Comparison of ENCODE assay signal across 24 cellular contexts in the genomic region with DNA sequence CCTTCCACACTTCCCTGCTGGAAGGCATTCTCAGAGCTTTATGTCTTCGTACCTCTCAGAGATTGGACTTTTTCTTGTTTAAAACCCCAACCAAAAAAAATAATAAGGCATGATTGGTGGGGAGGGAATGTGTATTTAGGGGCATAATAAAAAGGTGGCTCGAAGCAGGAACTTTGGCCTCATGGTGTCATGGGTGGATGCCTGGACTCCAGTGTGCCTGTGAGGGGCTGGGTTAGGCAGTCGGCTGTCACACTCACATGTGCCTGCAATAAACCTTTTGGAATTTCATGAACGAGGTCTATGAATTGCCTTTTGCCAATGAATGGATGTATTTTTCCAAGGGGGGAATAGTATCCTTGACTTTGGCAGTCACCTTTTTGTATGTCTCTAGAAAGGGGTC.
DNase-seq lines count a peak whose midpoint lies in the region; ATAC-seq, FAIRE-seq and TF ChIP-seq lines count a peak whose summit lies in the region.
"Had no signal": no experiment of that assay in that cellular context is flagged by ENCODE, and none has a peak within 500 bp of the region (broad histone marks: within the 10 kb centered on the region; RNA-seq: fewer than 3 reads in every experiment).

No MANE protein-coding gene starts in this region.

- intact Hi-C loops in left ventricle myocardium inferior (cut with micrococcal nuclease) (no loop called here), left cardiac atrium (cut with DNase I) (no loop called here), left colon (cut with DNase I, micrococcal nuclease) (no loop called here)

- no peak for DNase-seq in left ventricle myocardium inferior
- DNase-seq in left cardiac atrium = no peak
- DNase-seq in left colon = no peak
- DNase-seq in small intestine = peak; percentile 38
- no peak for DNase-seq in inferior parietal cortex (ENCODE audit: extremely low spot score)
- DNase-seq in NCI-H748 (lab: John Stamatoyannopoulos, UW; ENCODE audit: unreplicated experiment) = no peak
- no peak for DNase-seq in stimulated activated naive B cell treated with anti-CD40 and anti-IgM and Interleukin-4, amounts not matched to agents 10 μg/mL and 1 μg/mL and 100 μg/mL, for 72 hours
- no peak for DNase-seq in naive thymus-derived CD8-positive, alpha-beta T cell
- DNase-seq: activated CD4-positive, alpha-beta memory T cell treated with anti-CD3 and anti-CD28 coated beads for 36 hours; activated gamma-delta T cell; activated naive CD8-positive, alpha-beta T cell treated with anti-CD3 and anti-CD28 coated beads, Interleukin-2, amount 50 U/mL, for 24 hours; endodermal cell; HFFc6; KBM-7; left lung; NCI-H1436 treated with DMSO at 0.1 percent for 48 hours; NCI-H2171; NCI-H526; stimulated activated CD4-positive, alpha-beta T cell treated with anti-CD3 and anti-CD28 coated beads, Interleukin-4, amount 100 ng/mL, for 24 hours; stimulated activated naive CD8-positive, alpha-beta T cell treated with anti-CD3 and anti-CD28 coated beads, Interleukin-15, amount 100 ng/mL, for 72 hours; T1000 had no signal

- peak overlapping the region; percentile 93 for H3K27ac ChIP-seq in left ventricle myocardium inferior (replicated peaks)
- peak overlapping the region in 1 of 2 donors; percentile 36 for H3K27ac ChIP-seq in small intestine (ENCODE audit: low read depth in 1 of 2, low read length in 1 of 2)

- H3K36me3 Mint-ChIP-seq in stimulated activated naive B cell treated with anti-CD40 and anti-IgM and Interleukin-4, amounts not matched to agents 10 μg/mL and 1 μg/mL and 100 μg/mL, for 72 hours = no peaks in the 10 kb centered on the region
- no peaks in the 10 kb centered on the region for H3K36me3 Mint-ChIP-seq in naive thymus-derived CD8-positive, alpha-beta T cell
- H3K36me3 Mint-ChIP-seq: activated CD4-positive, alpha-beta memory T cell treated with anti-CD3 and anti-CD28 coated beads for 36 hours had no signal

- H3K4me1 ChIP-seq in left ventricle myocardium inferior = peaks cover 83% of the 10 kb centered on the region
- H3K4me1 ChIP-seq in small intestine (ENCODE audit: control insufficient read depth in 2 of 2, insufficient read depth in 1 of 2, low read depth in 1 of 2, low read length in 1 of 2) = peaks cover 5 to 12% of the 10 kb centered on the region in 2 donors

- H3K4me1 Mint-ChIP-seq in stimulated activated naive B cell treated with anti-CD40 and anti-IgM and Interleukin-4, amounts not matched to agents 10 μg/mL and 1 μg/mL and 100 μg/mL, for 72 hours = no peaks in the 10 kb centered on the region
- H3K4me1 Mint-ChIP-seq in naive thymus-derived CD8-positive, alpha-beta T cell = no peaks in the 10 kb centered on the region
- H3K4me1 Mint-ChIP-seq: activated naive CD8-positive, alpha-beta T cell treated with anti-CD3 and anti-CD28 coated beads, Interleukin-2, amount 50 U/mL, for 24 hours; B cell; stimulated activated naive CD8-positive, alpha-beta T cell treated with anti-CD3 and anti-CD28 coated beads, Interleukin-15, amount 100 ng/mL, for 72 hours had no signal

- no peak overlapping the region for H3K27ac Mint-ChIP-seq in stimulated activated naive B cell treated with anti-CD40 and anti-IgM and Interleukin-4, amounts not matched to agents 10 μg/mL and 1 μg/mL and 100 μg/mL, for 72 hours
- H3K27ac Mint-ChIP-seq in naive thymus-derived CD8-positive, alpha-beta T cell = no peak overlapping the region
- H3K27ac Mint-ChIP-seq: activated CD4-positive, alpha-beta memory T cell treated with anti-CD3 and anti-CD28 coated beads for 36 hours; activated naive CD8-positive, alpha-beta T cell treated with anti-CD3 and anti-CD28 coated beads, Interleukin-2, amount 50 U/mL, for 24 hours; B cell; endodermal cell; HFFc6; stimulated activated naive CD8-positive, alpha-beta T cell treated with anti-CD3 and anti-CD28 coated beads, Interleukin-15, amount 100 ng/mL, for 72 hours had no signal

- H3K27me3 ChIP-seq in left ventricle myocardium inferior (ENCODE audit: low read depth) = no peaks in the 10 kb centered on the region
- H3K27me3 ChIP-seq in small intestine (ENCODE audit: control insufficient read depth in 2 of 2, insufficient read depth in 2 of 2, low read length in 2 of 2) = no peaks in the 10 kb centered on the region
- H3K27me3 ChIP-seq: left lung had no signal

- H3K4me3 ChIP-seq in left ventricle myocardium inferior (no peak overlapping the region), small intestine (ENCODE audit: low read depth in 1 of 2, low read length in 2 of 2) (no peak overlapping the region)
- H3K4me3 ChIP-seq: coronary artery, left lung had no signal

- H3K9me3 ChIP-seq in left ventricle myocardium inferior (replicated peaks) (no peaks in the 10 kb centered on the region), small intestine (ENCODE audit: control insufficient read depth, low read depth) (no peaks in the 10 kb centered on the region)
- H3K9me3 ChIP-seq: left lung had no signal

- TF ChIP-seq CTCF in left ventricle myocardium inferior (IDR thresholded peaks at IDR 0.05; ENCODE audit: borderline replicate concordance) = no peak

- ATAC-seq in left cardiac atrium (no peak), left colon (peak; percentile 63)
- ATAC-seq in stimulated activated naive B cell treated with anti-CD40 and anti-IgM and Interleukin-4, amounts not matched to agents 10 μg/mL and 1 μg/mL and 100 μg/mL, for 72 hours (replicated peaks) = no peak
- ATAC-seq in naive thymus-derived CD8-positive, alpha-beta T cell = no peak
- ATAC-seq: activated naive CD8-positive, alpha-beta T cell treated with anti-CD3 and anti-CD28 coated beads, Interleukin-2, amount 50 U/mL, for 24 hours; left lung; stimulated activated naive CD8-positive, alpha-beta T cell treated with anti-CD3 and anti-CD28 coated beads, Interleukin-15, amount 100 ng/mL, for 72 hours had no signal

- no peaks in the 10 kb centered on the region for H3K9me3 Mint-ChIP-seq in stimulated activated naive B cell treated with anti-CD40 and anti-IgM and Interleukin-4, amounts not matched to agents 10 μg/mL and 1 μg/mL and 100 μg/mL, for 72 hours
- no peaks in the 10 kb centered on the region for H3K9me3 Mint-ChIP-seq in naive thymus-derived CD8-positive, alpha-beta T cell
- H3K9me3 Mint-ChIP-seq: activated CD4-positive, alpha-beta memory T cell treated with anti-CD3 and anti-CD28 coated beads for 36 hours; activated naive CD8-positive, alpha-beta T cell treated with anti-CD3 and anti-CD28 coated beads, Interleukin-2, amount 50 U/mL, for 24 hours; endodermal cell; HFFc6; stimulated activated naive CD8-positive, alpha-beta T cell treated with anti-CD3 and anti-CD28 coated beads, Interleukin-15, amount 100 ng/mL, for 72 hours had no signal

- peaks cover 8% of the 10 kb centered on the region for H3K36me3 ChIP-seq in left ventricle myocardium inferior
- H3K36me3 ChIP-seq in small intestine (ENCODE audit: control insufficient read depth in 2 of 2, insufficient read depth in 2 of 2, low read length in 2 of 2) = no peaks in the 10 kb centered on the region
- H3K36me3 ChIP-seq: left lung had no signal

- H3K4me3 Mint-ChIP-seq in stimulated activated naive B cell treated with anti-CD40 and anti-IgM and Interleukin-4, amounts not matched to agents 10 μg/mL and 1 μg/mL and 100 μg/mL, for 72 hours = no peak overlapping the region
- no peak overlapping the region for H3K4me3 Mint-ChIP-seq in naive thymus-derived CD8-positive, alpha-beta T cell
- H3K4me3 Mint-ChIP-seq: activated CD4-positive, alpha-beta memory T cell treated with anti-CD3 and anti-CD28 coated beads for 36 hours; activated naive CD8-positive, alpha-beta T cell treated with anti-CD3 and anti-CD28 coated beads, Interleukin-2, amount 50 U/mL, for 24 hours; B cell; endodermal cell; HFFc6; stimulated activated naive CD8-positive, alpha-beta T cell treated with anti-CD3 and anti-CD28 coated beads, Interleukin-15, amount 100 ng/mL, for 72 hours had no signal

- WGBS in small intestine, 3 donors = 25 to 63% (median 45%) methylated on average over 4 of the region's 4 CpGs

- FAIRE-seq in small intestine (lab: Jason Lieb, UNC) = no peak
- FAIRE-seq: A204.1 had no signal

- POLR2A ChIA-PET in naive thymus-derived CD8-positive, alpha-beta T cell (lab: Charles Lee) = no interaction called here

- H3K27me3 Mint-ChIP-seq in stimulated activated naive B cell treated with anti-CD40 and anti-IgM and Interleukin-4, amounts not matched to agents 10 μg/mL and 1 μg/mL and 100 μg/mL, for 72 hours = no peaks in the 10 kb centered on the region
- peaks cover 0 to 4% (median 0%) of the 10 kb centered on the region in 5 donors for H3K27me3 Mint-ChIP-seq in naive thymus-derived CD8-positive, alpha-beta T cell
- H3K27me3 Mint-ChIP-seq: activated naive CD8-positive, alpha-beta T cell treated with anti-CD3 and anti-CD28 coated beads, Interleukin-2, amount 50 U/mL, for 24 hours; B cell; stimulated activated naive CD8-positive, alpha-beta T cell treated with anti-CD3 and anti-CD28 coated beads, Interleukin-15, amount 100 ng/mL, for 72 hours had no signal
